ENCODE assay signal across 20 cellular contexts in genomic region chr2:11133936-11134320, GRCh38. TPM values are rescaled to one million over a fixed set of nuclear protein-coding genes. Genes with fewer than 3 reads are reported as not detected.
DNase-seq lines count a peak whose midpoint lies in the region; ATAC-seq, FAIRE-seq and TF ChIP-seq lines count a peak whose summit lies in the region.
"Had no signal": no experiment of that assay in that cellular context is flagged by ENCODE, and none has a peak within 500 bp of the region (broad histone marks: within the 10 kb centered on the region; RNA-seq: fewer than 3 reads in every experiment).

No MANE protein-coding gene starts in this region.

- POLR2A ChIA-PET in CD8-positive, alpha-beta T cell (lab: Charles Lee), result interaction anchor here (1.1 to 2.4 kb wide), 2 partner anchors 21 to 313 kb away, joined by 4 to 22 read pairs; partner anchors contain the start of gene SLC66A3
- POLR2A ChIA-PET in WTC11 (lab: Charles Lee), result interaction anchor here (1.3 to 3.2 kb wide), 2 partner anchors 21 to 210 kb away, joined by 10 read pairs; partner anchors contain the start of genes ROCK2 and SLC66A3
- POLR2A ChIA-PET in naive thymus-derived CD8-positive, alpha-beta T cell (lab: Charles Lee), result interaction anchor here (0.6 to 2.9 kb wide), 5 partner anchors 12 to 495 kb away, joined by 3 to 22 read pairs (median 13); partner anchors contain the start of genes E2F6, ROCK2 and SLC66A3
- POLR2A ChIA-PET in activated CD8-positive, alpha-beta T cell treated with anti-CD3 and anti-CD28 coated beads, Interleukin-2, amount 10 ng/mL, durations not matched to agents 7 days and 5 days (lab: Charles Lee), result interaction anchor here (0.6 kb wide), 1 partner anchor 424 kb away, joined by 3 read pairs; no protein-coding TSS in a partner anchor

- intact Hi-C loops in CD8-positive, alpha-beta T cell (cut with DNase I, micrococcal nuclease), result loop anchor here (5.0 to 10.0 kb wide), 7 partner anchors 63 to 1581 kb away; partner anchors contain the start of genes E2F6 (in 1 of the 2) and TRIB2 (in 1 of the 2)
- intact Hi-C loops in kidney (cut with DNase I) (no loop called here), sigmoid colon (cut with DNase I) (loop anchor here (1.0 to 5.0 kb wide), 6 partner anchors 21 to 448 kb away; partner anchors contain the start of genes ROCK2 and SLC66A3)

- no peaks in the 10 kb centered on the region for H3K9me3 Mint-ChIP-seq in CD8-positive, alpha-beta T cell
- no peaks in the 10 kb centered on the region for H3K9me3 Mint-ChIP-seq in WTC11
- no peaks in the 10 kb centered on the region for H3K9me3 Mint-ChIP-seq in naive thymus-derived CD8-positive, alpha-beta T cell
- H3K9me3 Mint-ChIP-seq in activated CD8-positive, alpha-beta T cell treated with anti-CD3 and anti-CD28 coated beads, Interleukin-2, amount 10 ng/mL, durations not matched to agents 7 days and 5 days (ENCODE audit: insufficient read depth), result no peaks in the 10 kb centered on the region
- H3K9me3 Mint-ChIP-seq: stimulated activated naive CD8-positive, alpha-beta T cell treated with anti-CD3 and anti-CD28 coated beads, Interleukin-15, amount 100 ng/mL, for 72 hours; T-helper 1 cell treated with Interleukin-12 subunit alpha and Interleukin-12 subunit beta and Interleukin-4 antibody, amounts not matched to agents 30 μg/mL and 1 μg/mL, for 36 hours had no signal

- H3K27me3 Mint-ChIP-seq in CD8-positive, alpha-beta T cell (ENCODE audit: low read depth), result peaks cover 2% of the 10 kb centered on the region
- H3K27me3 Mint-ChIP-seq in WTC11 (ENCODE audit: low read depth), result peaks cover 4% of the 10 kb centered on the region; the same call in 1 of the 2 replicates
- H3K27me3 Mint-ChIP-seq in naive thymus-derived CD8-positive, alpha-beta T cell, result peaks cover 1 to 14% (median 9%) of the 10 kb centered on the region in 5 donors
- peaks cover 14% of the 10 kb centered on the region for H3K27me3 Mint-ChIP-seq in activated CD8-positive, alpha-beta T cell treated with anti-CD3 and anti-CD28 coated beads, Interleukin-2, amount 10 ng/mL, durations not matched to agents 7 days and 5 days (ENCODE audit: low read depth)
- H3K27me3 Mint-ChIP-seq: stimulated activated naive CD8-positive, alpha-beta T cell treated with anti-CD3 and anti-CD28 coated beads, Interleukin-15, amount 100 ng/mL, for 72 hours had no signal

- H3K36me3 ChIP-seq in CD8-positive, alpha-beta T cell (ENCODE audit: insufficient read depth, low read length), result no peaks in the 10 kb centered on the region
- H3K36me3 ChIP-seq in kidney (ENCODE audit: control insufficient read depth in 1 of 2, insufficient read depth in 2 of 2, low read length in 2 of 2), result no peaks in the 10 kb centered on the region
- no peaks in the 10 kb centered on the region for H3K36me3 ChIP-seq in sigmoid colon

- FAIRE-seq in kidney (lab: Jason Lieb, UNC), result no peak
- FAIRE-seq: D721Med, islet of Langerhans had no signal

- peaks cover 17% of the 10 kb centered on the region for H3K4me1 Mint-ChIP-seq in CD8-positive, alpha-beta T cell (ENCODE audit: low read depth)
- peaks cover 9% of the 10 kb centered on the region for H3K4me1 Mint-ChIP-seq in WTC11
- H3K4me1 Mint-ChIP-seq in naive thymus-derived CD8-positive, alpha-beta T cell, result peaks cover 4 to 28% (median 14%) of the 10 kb centered on the region in 4 donors
- H3K4me1 Mint-ChIP-seq in activated CD8-positive, alpha-beta T cell treated with anti-CD3 and anti-CD28 coated beads, Interleukin-2, amount 10 ng/mL, durations not matched to agents 7 days and 5 days (ENCODE audit: low read depth), result peaks cover 30% of the 10 kb centered on the region

- no peak for TF ChIP-seq POLR2A in sigmoid colon (IDR thresholded peaks at IDR 0.05)

- H3K4me3 ChIP-seq in CD8-positive, alpha-beta T cell (ENCODE audit: low read depth, low read length), result no peak overlapping the region
- H3K4me3 ChIP-seq in kidney (ENCODE audit: low read length in 2 of 2), result peak overlapping the region; percentile 57 to 76
- peak overlapping the region in 3 of 4 donors; percentile 52 to 57 (median 57) for H3K4me3 ChIP-seq in sigmoid colon

- TF ChIP-seq EP300 in sigmoid colon (IDR thresholded peaks at IDR 0.05), result no peak

- H3K4me1 ChIP-seq in CD8-positive, alpha-beta T cell (ENCODE audit: insufficient read depth, low read length), result peaks cover 23% of the 10 kb centered on the region
- H3K4me1 ChIP-seq in kidney (ENCODE audit: control insufficient read depth in 1 of 2, insufficient read depth in 1 of 2, low read depth in 1 of 2, low read length in 2 of 2) (peaks cover 4 to 12% of the 10 kb centered on the region in 2 donors), sigmoid colon (peaks cover 0 to 26% (median 22%) of the 10 kb centered on the region in 4 donors)

- H3K36me3 Mint-ChIP-seq in CD8-positive, alpha-beta T cell, result no peaks in the 10 kb centered on the region
- H3K36me3 Mint-ChIP-seq in WTC11, result no peaks in the 10 kb centered on the region
- peaks cover 0 to 2% (median 0%) of the 10 kb centered on the region in 3 donors for H3K36me3 Mint-ChIP-seq in naive thymus-derived CD8-positive, alpha-beta T cell
- no peaks in the 10 kb centered on the region for H3K36me3 Mint-ChIP-seq in activated CD8-positive, alpha-beta T cell treated with anti-CD3 and anti-CD28 coated beads, Interleukin-2, amount 10 ng/mL, durations not matched to agents 7 days and 5 days (ENCODE audit: low read depth)

- H3K9ac ChIP-seq in kidney (ENCODE audit: low read length in 2 of 2), result no peak overlapping the region

- no peak for TF ChIP-seq CTCF in CD8-positive, alpha-beta T cell (IDR thresholded peaks at IDR 0.05)
- TF ChIP-seq CTCF in WTC11 (IDR thresholded peaks at IDR 0.05) (no peak), kidney (IDR thresholded peaks at IDR 0.05; ENCODE audit: borderline replicate concordance, extremely low read depth, insufficient read depth) (no peak), sigmoid colon (IDR thresholded peaks at IDR 0.05) (no peak)

- no peak for ATAC-seq in CD8-positive, alpha-beta T cell
- no peak for ATAC-seq in WTC11
- ATAC-seq in naive thymus-derived CD8-positive, alpha-beta T cell, result no peak
- ATAC-seq in activated CD8-positive, alpha-beta T cell treated with anti-CD3 and anti-CD28 coated beads, Interleukin-2, amount 10 ng/mL, durations not matched to agents 7 days and 5 days, result no peak

- H3K9me3 ChIP-seq in CD8-positive, alpha-beta T cell (ENCODE audit: low read length), result no peaks in the 10 kb centered on the region
- no peaks in the 10 kb centered on the region for H3K9me3 ChIP-seq in kidney (ENCODE audit: control insufficient read depth in 1 of 2, low read length in 2 of 2)
- no peaks in the 10 kb centered on the region for H3K9me3 ChIP-seq in sigmoid colon

- CTCF ChIA-PET in CD8-positive, alpha-beta T cell (lab: Charles Lee), result interaction anchor here (0.6 to 6.3 kb wide), 16 partner anchors 11 to 554 kb away, joined by 3 to 119 read pairs (median 9); partner anchors contain the start of gene E2F6
- CTCF ChIA-PET in WTC11 (lab: Charles Lee), result interaction anchor here (0.9 to 7.1 kb wide), 23 partner anchors 9 to 455 kb away, joined by 3 to 231 read pairs (median 8); partner anchors contain the start of genes E2F6, PDIA6 and SLC66A3
- CTCF ChIA-PET in activated CD8-positive, alpha-beta T cell treated with anti-CD3 and anti-CD28 coated beads, Interleukin-2, amount 10 ng/mL, durations not matched to agents 7 days and 5 days (lab: Charles Lee), result interaction anchor here (0.9 to 6.6 kb wide), 7 partner anchors 8 to 646 kb away, joined by 4 to 98 read pairs (median 5); no protein-coding TSS in a partner anchor

- no peak overlapping the region for H3K27ac ChIP-seq in CD8-positive, alpha-beta T cell (ENCODE audit: low read depth, low read length)
- no peak overlapping the region for H3K27ac ChIP-seq in kidney (ENCODE audit: low read depth in 2 of 2, low read length in 2 of 2)
- no peak overlapping the region for H3K27ac ChIP-seq in sigmoid colon
- H3K27ac ChIP-seq: epithelial cell of prostate had no signal

- no peak for DNase-seq in CD8-positive, alpha-beta T cell
- DNase-seq in WTC11 (ENCODE audit: low spot score), result no peak
- DNase-seq in kidney, result no peak
- no peak for DNase-seq in sigmoid colon
- DNase-seq in naive thymus-derived CD8-positive, alpha-beta T cell, result no peak
- DNase-seq in activated CD8-positive, alpha-beta T cell treated with anti-CD3 and anti-CD28 coated beads, Interleukin-2, amount 10 ng/mL, durations not matched to agents 7 days and 5 days, result no peak
- no peak for DNase-seq in glomerular visceral epithelial cell (ENCODE audit: extremely low spot score)
- DNase-seq in NOMO-1 treated with dmso at 0.1 percent for 144 hours (lab: John Stamatoyannopoulos, UW; ENCODE audit: unreplicated experiment), result no peak
- DNase-seq: activated CD4-positive, CD25-positive, alpha-beta regulatory T cell treated with anti-CD3 and anti-CD28 coated beads, Interleukin-2, amount 50 U/mL, for 72 hours; activated gamma-delta T cell; amygdala; glutamatergic neuron; NCI-H187; NCI-H446; SIG-M5; stimulated activated naive CD8-positive, alpha-beta T cell treated with anti-CD3 and anti-CD28 coated beads, Interleukin-15, amount 100 ng/mL, for 72 hours had no signal

- no peak overlapping the region for H3K27ac Mint-ChIP-seq in CD8-positive, alpha-beta T cell
- peak overlapping the region; percentile 71; the same call in 1 of the 2 replicates for H3K27ac Mint-ChIP-seq in WTC11
- H3K27ac Mint-ChIP-seq in naive thymus-derived CD8-positive, alpha-beta T cell, result peak overlapping the region in 1 of 10 donors; percentile 27
- H3K27ac Mint-ChIP-seq in activated CD8-positive, alpha-beta T cell treated with anti-CD3 and anti-CD28 coated beads, Interleukin-2, amount 10 ng/mL, durations not matched to agents 7 days and 5 days, result no peak overlapping the region
- H3K27ac Mint-ChIP-seq: stimulated activated naive CD8-positive, alpha-beta T cell treated with anti-CD3 and anti-CD28 coated beads, Interleukin-15, amount 100 ng/mL, for 72 hours; T-helper 1 cell treated with Interleukin-12 subunit alpha and Interleukin-12 subunit beta and Interleukin-4 antibody, amounts not matched to agents 30 μg/mL and 1 μg/mL, for 36 hours had no signal

- WGBS in sigmoid colon, 2 donors, result 67 to 70% methylated on average over 8 of the region's 8 CpGs

- H3K27me3 ChIP-seq in CD8-positive, alpha-beta T cell (ENCODE audit: insufficient read depth, low read length), result no peaks in the 10 kb centered on the region
- H3K27me3 ChIP-seq in sigmoid colon, result no peaks in the 10 kb centered on the region

- H3K4me3 Mint-ChIP-seq in CD8-positive, alpha-beta T cell, result peak overlapping the region; percentile 12
- peak overlapping the region; percentile 48; the same call in 1 of the 2 replicates for H3K4me3 Mint-ChIP-seq in WTC11
- peak overlapping the region in 3 of 10 donors; percentile 12 to 33 (median 18) for H3K4me3 Mint-ChIP-seq in naive thymus-derived CD8-positive, alpha-beta T cell
- no peak overlapping the region for H3K4me3 Mint-ChIP-seq in activated CD8-positive, alpha-beta T cell treated with anti-CD3 and anti-CD28 coated beads, Interleukin-2, amount 10 ng/mL, durations not matched to agents 7 days and 5 days
- H3K4me3 Mint-ChIP-seq: stimulated activated naive CD8-positive, alpha-beta T cell treated with anti-CD3 and anti-CD28 coated beads, Interleukin-15, amount 100 ng/mL, for 72 hours; T-helper 1 cell treated with Interleukin-12 subunit alpha and Interleukin-12 subunit beta and Interleukin-4 antibody, amounts not matched to agents 30 μg/mL and 1 μg/mL, for 36 hours had no signal

RNA-seq across cellular contexts. Expression of gene SLC66A3, which starts 21.3 kb away (rescaled TPM):
- total RNA-seq in CD8-positive, alpha-beta T cell, result 1 to 10 TPM; 4.8 to 5.5 TPM
- total RNA-seq in WTC11 (2021), result 11.7 to 14.8 TPM (median 12.5 TPM) in 3 replicates
- 33.0 TPM for total RNA-seq in kidney
- 28.4 TPM for polyA plus RNA-seq in kidney (ENCODE audit: insufficient read depth, low read depth, low replicate concordance)
- total RNA-seq in sigmoid colon, result 10 to 100 TPM; 34.3 to 71.7 (median 43.0) TPM
- polyA plus RNA-seq in sigmoid colon, result 10 to 100 TPM in 2 of 3 donors, 1 to 10 TPM in 1; 6.9 to 12.5 (median 11.4) TPM
- 10 to 100 TPM; 18.2 to 19.3 TPM for total RNA-seq in naive thymus-derived CD8-positive, alpha-beta T cell
- polyA plus RNA-seq in naive thymus-derived CD8-positive, alpha-beta T cell, result 10 to 100 TPM; 37.0 to 65.6 (median 37.1) TPM
- 10 to 100 TPM; 14.3 to 16.9 TPM for total RNA-seq in activated CD8-positive, alpha-beta T cell treated with anti-CD3 and anti-CD28 coated beads, Interleukin-2, amount 10 ng/mL, durations not matched to agents 7 days and 5 days
